ENCODE assay signal across 22 cellular contexts in genomic region chr5:1031306-1031959, GRCh38. TPM values are rescaled to one million over a fixed set of nuclear protein-coding genes. Genes with fewer than 3 reads are reported as not detected.
"Had no signal": no experiment of that assay in that cellular context is flagged by ENCODE, and none has a peak within 500 bp of the region (broad histone marks: within the 10 kb centered on the region; RNA-seq: fewer than 3 reads in every experiment).

No MANE protein-coding gene starts in this region.

- H3K27ac ChIP-seq: esophagus muscularis mucosa, foreskin keratinocyte, parathyroid adenoma, psoas muscle, spleen, tibial nerve had no signal

- H2AFZ ChIP-seq: parathyroid adenoma had no signal

- ATAC-seq: activated naive CD8-positive, alpha-beta T cell treated with anti-CD3 and anti-CD28 coated beads, Interleukin-2, amount 50 U/mL, for 24 hours; foreskin keratinocyte; psoas muscle had no signal

- H3K4me3 ChIP-seq: esophagus muscularis mucosa, psoas muscle, spleen, tibial nerve had no signal

- H3K9me3 Mint-ChIP-seq: activated CD4-positive, alpha-beta T cell treated with anti-CD3 and anti-CD28 coated beads, Interleukin-2, amount 10 ng/mL, durations not matched to agents 7 days and 5 days; activated naive CD4-positive, alpha-beta T cell treated with anti-CD3 and anti-CD28 coated beads, Interleukin-2, amount 50 U/mL, for 24 hours; activated naive CD8-positive, alpha-beta T cell treated with anti-CD3 and anti-CD28 coated beads, Interleukin-2, amount 50 U/mL, for 24 hours; activated T-helper 2 cell treated with anti-CD3 and anti-CD28 coated beads, Interferon-gamma antibody, Interleukin-2, Interleukin-4, amounts not matched to agents 10 μg/mL and 5 μg/mL and 100 μg/mL, durations not matched to agents 14 hours and 24 hours and 36 hours; dendritic cell treated with granulocyte-macrophage colony-stimulating factor and Interleukin-4, amounts not matched to agents 40 ng/mL and 50 ng/mL, for 4 days; mesothelial cell of epicardium; nephron progenitor cell had no signal

- H3K36me3 Mint-ChIP-seq: activated naive CD4-positive, alpha-beta T cell treated with anti-CD3 and anti-CD28 coated beads, Interleukin-2, amount 50 U/mL, for 24 hours; naive B cell had no signal

- H3K27me3 Mint-ChIP-seq: activated CD4-positive, alpha-beta memory T cell treated with anti-CD3 and anti-CD28 coated beads, Interleukin-2, amount 10 ng/mL, durations not matched to agents 7 days and 5 days; activated CD4-positive, alpha-beta T cell treated with anti-CD3 and anti-CD28 coated beads, Interleukin-2, amount 10 ng/mL, durations not matched to agents 7 days and 5 days; activated naive CD4-positive, alpha-beta T cell treated with anti-CD3 and anti-CD28 coated beads, Interleukin-2, amount 50 U/mL, for 24 hours had no signal

- H3K9me3 ChIP-seq: esophagus muscularis mucosa, psoas muscle, spleen, tibial nerve had no signal

- H3K36me3 ChIP-seq: esophagus muscularis mucosa, tibial nerve had no signal

- H3K4me1 ChIP-seq: esophagus muscularis mucosa, foreskin keratinocyte, parathyroid adenoma, psoas muscle, spleen, tibial nerve had no signal

- H3K9ac ChIP-seq: parathyroid adenoma had no signal

- H3K27me3 ChIP-seq: foreskin keratinocyte had no signal

- H3K4me1 Mint-ChIP-seq: activated naive CD4-positive, alpha-beta T cell treated with anti-CD3 and anti-CD28 coated beads, Interleukin-2, amount 50 U/mL, for 24 hours; activated naive CD8-positive, alpha-beta T cell treated with anti-CD3 and anti-CD28 coated beads, Interleukin-2, amount 50 U/mL, for 24 hours had no signal

- H3K4me3 Mint-ChIP-seq: activated CD4-positive, alpha-beta memory T cell treated with anti-CD3 and anti-CD28 coated beads, Interleukin-2, amount 10 ng/mL, durations not matched to agents 7 days and 5 days; activated CD4-positive, alpha-beta T cell treated with anti-CD3 and anti-CD28 coated beads, Interleukin-2, amount 10 ng/mL, durations not matched to agents 7 days and 5 days; activated naive CD4-positive, alpha-beta T cell treated with anti-CD3 and anti-CD28 coated beads, Interleukin-2, amount 50 U/mL, for 24 hours; activated naive CD8-positive, alpha-beta T cell treated with anti-CD3 and anti-CD28 coated beads, Interleukin-2, amount 50 U/mL, for 24 hours; dendritic cell treated with granulocyte-macrophage colony-stimulating factor and Interleukin-4, amounts not matched to agents 40 ng/mL and 50 ng/mL, for 4 days; mesothelial cell of epicardium; nephron progenitor cell had no signal

- H3K79me2 ChIP-seq: parathyroid adenoma had no signal

- H3K27ac Mint-ChIP-seq: activated CD4-positive, alpha-beta memory T cell treated with anti-CD3 and anti-CD28 coated beads, Interleukin-2, amount 10 ng/mL, durations not matched to agents 7 days and 5 days; activated CD4-positive, alpha-beta T cell treated with anti-CD3 and anti-CD28 coated beads, Interleukin-2, amount 10 ng/mL, durations not matched to agents 7 days and 5 days; activated naive CD4-positive, alpha-beta T cell treated with anti-CD3 and anti-CD28 coated beads, Interleukin-2, amount 50 U/mL, for 24 hours; activated naive CD8-positive, alpha-beta T cell treated with anti-CD3 and anti-CD28 coated beads, Interleukin-2, amount 50 U/mL, for 24 hours; activated T-helper 2 cell treated with anti-CD3 and anti-CD28 coated beads, Interferon-gamma antibody, Interleukin-2, Interleukin-4, amounts not matched to agents 10 μg/mL and 5 μg/mL and 100 μg/mL, durations not matched to agents 14 hours and 24 hours and 36 hours; dendritic cell treated with granulocyte-macrophage colony-stimulating factor and Interleukin-4, amounts not matched to agents 40 ng/mL and 50 ng/mL, for 4 days; mesothelial cell of epicardium; nephron progenitor cell had no signal

- DNase-seq: activated CD4-positive, alpha-beta memory T cell treated with anti-CD3 and anti-CD28 coated beads, Interleukin-2, amount 10 ng/mL, durations not matched to agents 7 days and 5 days; activated CD4-positive, alpha-beta T cell treated with anti-CD3 and anti-CD28 coated beads for 1 hour; activated CD4-positive, alpha-beta T cell treated with anti-CD3 and anti-CD28 coated beads, Interleukin-2, amount 10 ng/mL, durations not matched to agents 7 days and 5 days; activated naive CD8-positive, alpha-beta T cell treated with anti-CD3 and anti-CD28 coated beads, Interleukin-2, amount 50 U/mL, for 24 hours; activated T-cell treated with anti-CD3 and anti-CD28 coated beads, Interleukin-2, amount 50 U/mL, for 48 hours; amygdala; central memory CD4-positive, alpha-beta T cell; foreskin keratinocyte; naive B cell; nephron progenitor cell; nucleus accumbens; spleen; stimulated activated naive CD4-positive, alpha-beta T cell; T-helper 2 cell had no signal

RNA-seq across cellular contexts. Expression of gene NKD2, which starts 22.8 kb away (rescaled TPM):
- polyA plus RNA-seq: foreskin keratinocyte had no signal
